8 cellular contexts compared by ENCODE assay signal in genomic region chr5:176447982-176448608, GRCh38. TPM values are rescaled to one million over a fixed set of nuclear protein-coding genes. Genes with fewer than 3 reads are reported as not detected.
DNase-seq lines count a peak whose midpoint lies in the region; ATAC-seq and FAIRE-seq lines count a peak whose summit lies in the region.

TSS of gene FAF2 (plus strand) at chr5:176448385. CDS start at chr5:176448408, 23 bp downstream.

- no peaks in the 10 kb centered on the region for H3K9me3 Mint-ChIP-seq in effector memory CD8-positive, alpha-beta T cell

- peak within 1 kb of the TSS; percentile 99 for H3K27ac Mint-ChIP-seq in effector memory CD8-positive, alpha-beta T cell

- ATAC-seq in GM21367 (IDR thresholded peaks at IDR 0.05; ENCODE audit: unreplicated experiment): peak; percentile 85
- peak; percentile 91 for ATAC-seq in effector memory CD8-positive, alpha-beta T cell (replicated peaks)

- H3K4me1 Mint-ChIP-seq in effector memory CD8-positive, alpha-beta T cell (ENCODE audit: low read depth in 2 of 2): peaks cover 22 to 36% of the 10 kb centered on the region in 2 donors

- H3K36me3 Mint-ChIP-seq in effector memory CD8-positive, alpha-beta T cell (ENCODE audit: insufficient read depth): peaks cover 23% of the 10 kb centered on the region

- in situ Hi-C loops in Caki2 (cut with HindIII; ENCODE audit: low pct_unique_long_range_greater_than_20kb, low sequenced_read_pairs): no loop called here

- peak; percentile 90 for FAIRE-seq in HTR-8/SVneo (lab: Jason Lieb, UNC)

- DNase-seq in Caki2 (ENCODE audit: low read depth): peak; percentile 99
- DNase-seq in HTR-8/SVneo (ENCODE audit: insufficient read length, low spot score): peak; percentile 98
- peak; percentile 96 for DNase-seq in NOMO-1 treated with DMSO at 0.1 percent for 48 hours (lab: John Stamatoyannopoulos, UW; ENCODE audit: unreplicated experiment)
- peak; percentile 94 to 99 for DNase-seq in activated CD8-positive, alpha-beta memory T cell treated with anti-CD3 and anti-CD28 coated beads for 4 hours (ENCODE audit: low read depth in 2 of 2)
- DNase-seq in effector memory CD8-positive, alpha-beta T cell: peak; percentile 98 to 100 (median 100)
- peak; percentile 98 for DNase-seq in medulla oblongata (ENCODE audit: extremely low spot score)
- DNase-seq in stimulated activated CD8-positive, alpha-beta memory T cell treated with anti-CD3 and anti-CD28 coated beads, Interleukin-12 subunit alpha, Interleukin-12 subunit beta, amount 100 ng/mL, for 1 hour (ENCODE audit: low read depth): peak; percentile 98

- no peaks in the 10 kb centered on the region for H3K27me3 Mint-ChIP-seq in effector memory CD8-positive, alpha-beta T cell

- peak within 1 kb of the TSS; percentile 87 to 99 for H3K4me3 Mint-ChIP-seq in effector memory CD8-positive, alpha-beta T cell

RNA-seq across cellular contexts. Expression of gene FAF2, which starts in this region (rescaled TPM):
- 26.2 and 31.4 TPM in 2 replicates for total RNA-seq in Caki2 (2014; rRNA removed; shearing (Covaris generic); ENCODE audit: low replicate concordance)

Comparison
In these comparisons a context has a peak if more than half of its experiments do, and no peak if none do; other contexts are left out.
1. Peak in every context shown above with its lines: DNase-seq and ATAC-seq.